7 cellular contexts compared by ENCODE assay signal in the genomic region with DNA sequence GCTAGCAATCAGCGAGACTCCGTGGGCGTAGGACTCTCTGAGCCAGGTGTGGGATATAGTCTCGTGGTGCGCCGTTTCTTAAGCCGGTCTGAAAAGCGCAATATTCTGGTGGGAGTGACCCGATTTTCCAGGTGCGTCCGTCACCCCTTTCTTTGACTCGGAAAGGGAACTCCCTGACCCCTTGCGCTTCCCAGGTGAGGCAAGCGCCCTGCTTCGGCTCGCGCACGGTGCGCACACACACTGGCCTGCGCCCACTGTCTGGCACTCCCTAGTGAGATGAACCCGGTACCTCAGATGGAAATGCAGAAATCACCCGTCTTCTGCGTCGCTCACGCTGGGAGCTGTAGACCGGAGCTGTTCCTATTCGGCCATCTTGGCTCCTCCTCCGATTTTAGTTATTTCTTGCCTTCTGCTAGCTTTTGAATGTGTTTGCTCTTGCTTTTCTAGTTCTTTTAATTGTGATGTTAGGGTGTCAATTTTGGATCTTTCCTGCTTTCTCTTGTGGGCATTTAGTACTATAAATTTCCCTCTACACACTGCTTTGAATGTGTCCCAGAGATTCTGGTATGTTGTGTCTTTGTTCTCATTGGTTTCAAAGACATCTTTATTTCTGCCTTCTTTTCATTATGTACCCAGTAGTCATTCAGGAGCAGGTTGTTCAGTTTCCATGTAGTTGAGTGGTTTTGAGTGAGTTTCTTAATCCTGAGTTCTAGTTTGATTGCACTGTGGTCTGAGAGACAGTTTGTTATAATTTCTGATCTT. TPM values are rescaled to one million over a fixed set of nuclear protein-coding genes. Genes with fewer than 3 reads are reported as not detected.
DNase-seq lines count a peak whose midpoint lies in the region; ATAC-seq, FAIRE-seq and TF ChIP-seq lines count a peak whose summit lies in the region.
"Not testable (repeated sequence)": the region's sequence is repeated elsewhere in the genome, so short reads cannot be mapped to it uniquely, and the experiment has no call there.

No MANE protein-coding gene starts in this region.

- H2BK15ac ChIP-seq in H9 (ENCODE audit: low read depth, low read length): not testable (repeated sequence)

- peak; percentile 73 to 75 for DNase-seq in Caco-2
- not testable (repeated sequence) for DNase-seq in H9; RWPE1 (ENCODE audit: low spot score); K562 (ENCODE audit: extremely low read depth in 1 of 4, low spot score in 3 of 4); transverse colon
- DNase-seq in mucosa of descending colon: peak in 2 of 3 donors; percentile 11 to 44

- not testable (repeated sequence) for H3K56ac ChIP-seq in H9 (ENCODE audit: insufficient read length, low read depth, low read length)

- not testable (repeated sequence) for H3K79me2 ChIP-seq in H9 (ENCODE audit: insufficient read depth, low read length); K562 (ENCODE audit: control insufficient read depth, insufficient read depth, low read length)

- not testable (repeated sequence) for TF ChIP-seq POLR2A in K562 (conservative IDR thresholded peaks at IDR 0.05)
- TF ChIP-seq POLR2A in transverse colon (IDR thresholded peaks at IDR 0.05): peak; percentile 14

- CTCF ChIA-PET in Caco-2 (lab: Charles Lee); RWPE1 (lab: Yijun Ruan, JAX); K562 (lab: Yijun Ruan, JAX; ENCODE audit: low intra/inter-chr PET ratio): not testable (repeated sequence)

- not testable (repeated sequence) for H2AFZ ChIP-seq in H9 (ENCODE audit: low read length); K562 (ENCODE audit: low read depth, low read length)

- not testable (repeated sequence) for H2BK5ac ChIP-seq in H9 (ENCODE audit: insufficient read length, low read length)

- not testable (repeated sequence) for H3K18ac ChIP-seq in H9 (ENCODE audit: insufficient read length, low read depth, low read length)

- intact Hi-C loops in Caco-2 (cut with micrococcal nuclease; ENCODE audit: unreplicated experiment); K562 (cut with micrococcal nuclease); mucosa of descending colon (cut with DNase I, micrococcal nuclease); transverse colon (cut with DNase I; ENCODE audit: low total_unique reads): not testable (repeated sequence)

- H4K5ac ChIP-seq in H9 (ENCODE audit: insufficient read length, low read depth, low read length): not testable (repeated sequence)

- TSS peak; percentile 63 for BruUV-seq in Caco-2 (replicated peaks; lab: Mats Ljungman, UMichigan)
- TSS peak; percentile 59 for BruUV-seq in K562 (replicated peaks; lab: Mats Ljungman, UMichigan)

- not testable (repeated sequence) for H2AK5ac ChIP-seq in H9 (ENCODE audit: insufficient read length, low read length)

- H3K4ac ChIP-seq in H9 (ENCODE audit: low read depth, low read length): not testable (repeated sequence)

- H3K23me2 ChIP-seq in H9 (ENCODE audit: insufficient read length, low read depth, low read length, poor library complexity, severe bottlenecking): not testable (repeated sequence)

- H3K27ac Mint-ChIP-seq in Caco-2 (ENCODE audit: unreplicated experiment): peak overlapping the region; percentile 95
- peak overlapping the region in 1 of 3 experiments; percentile 18; a peak in 2 of 7 replicates for H3K27ac Mint-ChIP-seq in H9

- H3K36me3 ChIP-seq in Caco-2 (ENCODE audit: control insufficient read depth, insufficient read depth, low read length); HUES64 (ENCODE audit: insufficient read depth, low read length); K562 (ENCODE audit: control insufficient read depth, insufficient read depth, low read length); mucosa of descending colon (ENCODE audit: low read depth); transverse colon: not testable (repeated sequence)

- not testable (repeated sequence) for H3K4me1 ChIP-seq in Caco-2; H9 (ENCODE audit: insufficient read depth, low read length); HUES64 (ENCODE audit: insufficient read depth, low read length); K562 (replicated peaks in 1 of 2; ENCODE audit: control insufficient read depth in 2 of 2, insufficient read depth in 2 of 2, low read length in 2 of 2); mucosa of descending colon (ENCODE audit: low read depth); transverse colon

- H3K14ac ChIP-seq in H9 (ENCODE audit: insufficient read depth, low read length): not testable (repeated sequence)

- not testable (repeated sequence) for H3K27me3 Mint-ChIP-seq in Caco-2 (ENCODE audit: insufficient read depth, unreplicated experiment); H9 (ENCODE audit: low read depth)

- H3K9me1 ChIP-seq in K562 (ENCODE audit: control insufficient read depth, insufficient read depth, low read length): not testable (repeated sequence)

- H3K27me3 ChIP-seq in Caco-2 (replicated peaks; ENCODE audit: control insufficient read depth, insufficient read depth, low read length); H9 (ENCODE audit: insufficient read depth, low read length); HUES64 (ENCODE audit: insufficient read depth, low read length); K562 (ENCODE audit: control insufficient read depth in 2 of 2, insufficient read depth in 2 of 2, low read length in 2 of 2); transverse colon: not testable (repeated sequence)

- H3K4me3 ChIP-seq in Caco-2 (ENCODE audit: low read depth, low read length) (peak overlapping the region; percentile 44), HUES64 (ENCODE audit: low read length) (0 out of 2 replicates have a peak overlapping the region, but pooled peaks have one; percentile 19)
- not testable (repeated sequence) for H3K4me3 ChIP-seq in K562, mucosa of descending colon, transverse colon

- H3K23ac ChIP-seq in H9 (ENCODE audit: insufficient read length, low read depth, low read length): not testable (repeated sequence)

- H2BK20ac ChIP-seq in H9 (ENCODE audit: low read depth, low read length, poor library complexity, severe bottlenecking): not testable (repeated sequence)

- TF ChIP-seq EP300 in K562 (IDR thresholded peaks at IDR 0.05; ENCODE audit: low read length); transverse colon (IDR thresholded peaks at IDR 0.05; ENCODE audit: low read depth): not testable (repeated sequence)

- POLR2A ChIA-PET in Caco-2 (lab: Charles Lee); RWPE1 (lab: Yijun Ruan, JAX; ENCODE audit: low non-redundant PET); K562 (lab: Yijun Ruan, JAX): not testable (repeated sequence)

- WGBS in H9 (ENCODE audit: extremely low coverage, insufficient read length, low lambda C conversion rate): no CpG with 5 or more reads among the region's 28 CpGs
- 72% methylated on average over 12 of the region's 28 CpGs for WGBS in HUES64
- 0% methylated on average over 3 of the region's 28 CpGs for WGBS in K562 (ENCODE audit: insufficient coverage, low coverage, missing lambda C conversion rate)
- WGBS in transverse colon (ENCODE audit: low coverage in 1 of 2), 2 donors: 68% methylated on average over 13 of the region's 28 CpGs; no CpG with 5 or more reads in 1 of the 2 donors

- H2BK12ac ChIP-seq in H9 (ENCODE audit: insufficient read length, low read depth, low read length): not testable (repeated sequence)

- TF ChIP-seq RAD21 in K562 (CRISPR knock-in tag; conservative IDR thresholded peaks at IDR 0.05 in 1 of 2, IDR thresholded peaks at IDR 0.05 in 1 of 2): not testable (repeated sequence)

- in situ Hi-C loops in K562 (cut with MboI); transverse colon (cut with MboI; ENCODE audit: low pct_ligation_motif_present in 1 of 4, low pct_unique_long_range_greater_than_20kb in 1 of 4, low sequenced_read_pairs in 3 of 4): not testable (repeated sequence)

- H3K4me1 Mint-ChIP-seq in Caco-2 (ENCODE audit: low read depth, unreplicated experiment): peaks cover 15% of the 10 kb centered on the region
- not testable (repeated sequence) for H3K4me1 Mint-ChIP-seq in H9

- not testable (repeated sequence) for H3K9ac ChIP-seq in H9 (ENCODE audit: extremely low read depth, insufficient read length, low read length); HUES64 (ENCODE audit: low read depth, low read length); K562 (ENCODE audit: insufficient read depth in 1 of 2, low read depth in 2 of 2, low read length in 2 of 2)

- not testable (repeated sequence) for H3K79me1 ChIP-seq in H9 (ENCODE audit: insufficient read depth, low read depth, low read length, poor library complexity, severe bottlenecking)

- H3K27ac ChIP-seq in H9 (ENCODE audit: insufficient read length, low read depth, low read length); HUES64 (ENCODE audit: low read depth, low read length); K562 (ENCODE audit: extremely low read depth, low read depth, low read length); transverse colon: not testable (repeated sequence)
- peak overlapping the region; percentile 75 for H3K27ac ChIP-seq in RWPE1

- H3T11ph ChIP-seq in H9 (ENCODE audit: low read length): not testable (repeated sequence)

- not testable (repeated sequence) for H3K9me3 ChIP-seq in Caco-2; H9 (ENCODE audit: control insufficient read depth, low read depth, low read length); HUES64 (ENCODE audit: insufficient read depth, low read depth, low read length); K562 (replicated peaks; ENCODE audit: control insufficient read depth, insufficient read depth, low read depth, low read length); mucosa of descending colon; transverse colon

- H3K9me3 Mint-ChIP-seq in Caco-2 (ENCODE audit: unreplicated experiment): not testable (repeated sequence)
- H3K9me3 Mint-ChIP-seq in H9: peaks cover 16 to 22% of the 10 kb centered on the region in 2 experiments

- not testable (repeated sequence) for H4K91ac ChIP-seq in H9 (ENCODE audit: insufficient read length, low read depth, low read length)

- H3K4me3 Mint-ChIP-seq in Caco-2 (ENCODE audit: unreplicated experiment) (peak overlapping the region; percentile 90), H9 (peak overlapping the region; percentile 46 to 64)

- not testable (repeated sequence) for H2BK120ac ChIP-seq in H9 (ENCODE audit: low read depth, low read length, poor library complexity, severe bottlenecking)

- not testable (repeated sequence) for TF ChIP-seq CTCF in Caco-2 (IDR thresholded peaks at IDR 0.05; ENCODE audit: insufficient read depth in 1 of 2, low read depth in 1 of 2, low read length in 1 of 2, severe bottlenecking in 1 of 2, unreplicated experiment in 1 of 2); H9 (conservative IDR thresholded peaks at IDR 0.05); RWPE1 (conservative IDR thresholded peaks at IDR 0.05; ENCODE audit: low read depth); K562 (IDR thresholded peaks at IDR 0.05 in 2 of 3, conservative IDR thresholded peaks at IDR 0.05 in 1 of 3; ENCODE audit: insufficient read depth in 2 of 3, low read depth in 1 of 3, low read length in 3 of 3); mucosa of descending colon (IDR thresholded peaks at IDR 0.05); transverse colon (IDR thresholded peaks at IDR 0.05)

- not testable (repeated sequence) for FAIRE-seq in K562 (lab: Jason Lieb, UNC)

- ATAC-seq in K562, mucosa of descending colon: not testable (repeated sequence)

- H3K4me2 ChIP-seq in H9 (ENCODE audit: insufficient read depth, insufficient read length, low read length); K562 (ENCODE audit: insufficient read depth, low read length): not testable (repeated sequence)

- H3K36me3 Mint-ChIP-seq in Caco-2 (ENCODE audit: insufficient read depth, unreplicated experiment) (peaks cover 17% of the 10 kb centered on the region), H9 (ENCODE audit: insufficient read depth in 1 of 3, low read depth in 3 of 3) (peaks cover 9 to 29% (median 20%) of the 10 kb centered on the region in 3 experiments)

- not testable (repeated sequence) for H4K8ac ChIP-seq in H9 (replicated peaks; ENCODE audit: insufficient read length, low read depth, low read length)

- H4K20me1 ChIP-seq in H9 (ENCODE audit: control insufficient read depth, insufficient read depth, insufficient read length); K562 (replicated peaks; ENCODE audit: control insufficient read depth, insufficient read depth, low read length): not testable (repeated sequence)

RNA-seq across cellular contexts. Expression of gene SCN8A, which starts 22.6 kb away (rescaled TPM):
- total RNA-seq in Caco-2 (2022): 14.7 and 16.5 TPM in 2 replicates
- 13.7 and 15.2 TPM in 2 replicates for total RNA-seq in H9 (2021)
- polyA plus RNA-seq in HUES64 (2013, experiment 1 of 2): 4.5 TPM
- 5.6 TPM for polyA plus RNA-seq in HUES64 (2013, experiment 2 of 2)
- 1.1 and 3.0 TPM in 2 replicates for total RNA-seq in K562 (2011; cell fraction: chromatin; rRNA removed; ENCODE audit: low replicate concordance)
- total RNA-seq in K562 (2011; cell fraction: nucleolus; rRNA removed): 0.53 and 1.0 TPM in 2 replicates
- 0.53 and 1.4 TPM in 2 replicates for total RNA-seq in K562 (2011; cell fraction: nucleoplasm; rRNA removed)
- 0.20 and 0.23 TPM in 2 replicates for total RNA-seq in K562 (2014; rRNA removed)
- total RNA-seq in K562 (2014; rRNA removed; fragmentation: Illumina TruSeq; extraction: Trizol): 0.15 and 0.83 TPM in 2 replicates
- total RNA-seq in K562 (2015; rRNA removed; fragmentation: Illumina TruSeq; extraction: Trizol): 0.14 and 0.30 TPM in 2 replicates
- 0.29 and 0.72 TPM in 2 replicates for total RNA-seq in K562 (2021)
- 0.10 and 0.15 TPM in 2 replicates for polyA plus RNA-seq in K562 (2011; rRNA removed)
- 0.04 and 0.09 TPM in 2 replicates for polyA plus RNA-seq in K562 (2011; cell fraction: cytosol; rRNA removed)
- 0.14 and 1.0 TPM in 2 replicates for polyA plus RNA-seq in K562 (2011; cell fraction: nucleus; rRNA removed)
- 0.18 and 0.26 TPM in 2 replicates for polyA plus RNA-seq in K562 (2012)
- polyA plus RNA-seq in K562 (2014; fragmentation: Illumina TruSeq; extraction: Trizol): 0.15 and 0.19 TPM in 2 replicates
- polyA plus RNA-seq in K562 (2014; fragmentation: Nextera tagmentation; extraction: Ambion mirVana): under 1 TPM in 1 of 2 experiments, not detected in 1; 0.03 TPM
- polyA plus RNA-seq in K562 (2014; rRNA removed): 0.07 and 0.16 TPM in 2 replicates
- 0.54 and 2.1 TPM in 2 replicates for polyA minus RNA-seq in K562 (2011; rRNA and poly(A)+ RNA removed)
- not detected in 2 replicates for polyA minus RNA-seq in K562 (2011; cell fraction: cytosol; rRNA and poly(A)+ RNA removed)
- 0.54 and 0.78 TPM in 2 replicates for polyA minus RNA-seq in K562 (2011; cell fraction: nucleus; rRNA and poly(A)+ RNA removed)
- 1 to 10 TPM; 2.7 to 5.2 (median 3.6) TPM for total RNA-seq in mucosa of descending colon
- total RNA-seq in transverse colon: 1 to 10 TPM in 3 of 4 donors, under 1 TPM in 1; 0.37 to 6.8 (median 3.2) TPM
